In genomic region chr3:102182162-102182561, GRCh38 we compare ENCODE assay signal across 12 cellular contexts.
DNase-seq lines count a peak whose midpoint lies in the region; ATAC-seq, FAIRE-seq and TF ChIP-seq lines count a peak whose summit lies in the region.
"Had no signal": no experiment of that assay in that cellular context is flagged by ENCODE, and none has a peak within 500 bp of the region (broad histone marks: within the 10 kb centered on the region; RNA-seq: fewer than 3 reads in every experiment).

No MANE protein-coding gene starts in this region.

- POLR2A ChIA-PET in K562 (lab: Yijun Ruan, JAX): interaction anchor here (0.8 to 1.8 kb wide), 3 partner anchors 30 to 332 kb away, joined by 3 to 4 read pairs (median 3); no protein-coding TSS in a partner anchor

- no peak for ATAC-seq in K562
- ATAC-seq in HG02571 (IDR thresholded peaks at IDR 0.05; ENCODE audit: unreplicated experiment): no peak
- ATAC-seq: foreskin keratinocyte had no signal

- no peak overlapping the region for H3K9ac ChIP-seq in K562 (ENCODE audit: insufficient read depth in 1 of 2, low read depth in 2 of 2, low read length in 2 of 2)
- peak overlapping the region in 1 of 3 donors; percentile 24 for H3K9ac ChIP-seq in skeletal muscle tissue (ENCODE audit: low read depth in 1 of 3, low read length in 3 of 3)

- H2AFZ ChIP-seq in K562 (ENCODE audit: low read depth, low read length): no peak overlapping the region

- H3K79me2 ChIP-seq in K562 (ENCODE audit: control insufficient read depth, insufficient read depth, low read length): no peaks in the 10 kb centered on the region

- FAIRE-seq in K562 (lab: Jason Lieb, UNC): no peak
- peak; percentile 99 for FAIRE-seq in islet of Langerhans (lab: Jason Lieb, UNC)

- no peak for TF ChIP-seq POLR2A in K562 (conservative IDR thresholded peaks at IDR 0.05)

- H3K27me3 ChIP-seq in K562 (ENCODE audit: control insufficient read depth in 2 of 2, insufficient read depth in 2 of 2, low read length in 2 of 2): no peaks in the 10 kb centered on the region
- H3K27me3 ChIP-seq in skeletal muscle tissue (ENCODE audit: control insufficient read depth in 3 of 3, insufficient read depth in 3 of 3, low read length in 3 of 3): no peaks in the 10 kb centered on the region
- H3K27me3 ChIP-seq: foreskin keratinocyte, MG63 had no signal

- peak; percentile 76 for TF ChIP-seq EP300 in K562 (IDR thresholded peaks at IDR 0.05; ENCODE audit: low read length)

- no peak overlapping the region for H3K4me2 ChIP-seq in K562 (ENCODE audit: insufficient read depth, low read length)

- TF ChIP-seq CTCF in K562 (IDR thresholded peaks at IDR 0.05 in 2 of 3, conservative IDR thresholded peaks at IDR 0.05 in 1 of 3; ENCODE audit: insufficient read depth in 2 of 3, low read depth in 1 of 3, low read length in 3 of 3): no peak

- H3K9me3 ChIP-seq in K562 (replicated peaks; ENCODE audit: control insufficient read depth, insufficient read depth, low read depth, low read length) (no peaks in the 10 kb centered on the region), skeletal muscle tissue (ENCODE audit: control insufficient read depth in 3 of 3, low read length in 3 of 3) (no peaks in the 10 kb centered on the region)
- H3K9me3 ChIP-seq: MG63 had no signal

- 1% methylated on average over 5 of the region's 5 CpGs for WGBS in K562 (ENCODE audit: insufficient coverage, low coverage, missing lambda C conversion rate)

- in situ Hi-C loops in K562 (cut with MboI): no loop called here

- no peaks in the 10 kb centered on the region for H4K20me1 ChIP-seq in K562 (replicated peaks; ENCODE audit: control insufficient read depth, insufficient read depth, low read length)

- no peaks in the 10 kb centered on the region for H3K4me1 ChIP-seq in K562 (replicated peaks in 1 of 2; ENCODE audit: control insufficient read depth in 2 of 2, insufficient read depth in 2 of 2, low read length in 2 of 2)
- peaks cover 7 to 23% (median 15%) of the 10 kb centered on the region in 3 donors for H3K4me1 ChIP-seq in skeletal muscle tissue (ENCODE audit: control insufficient read depth in 3 of 3, insufficient read depth in 3 of 3, low read length in 3 of 3)

- H3K4me3 ChIP-seq in K562: no peak overlapping the region
- H3K4me3 ChIP-seq in skeletal muscle tissue (ENCODE audit: low read length in 3 of 3): peak overlapping the region in 1 of 3 donors; percentile 36
- H3K4me3 ChIP-seq: MG63 had no signal

- peak; percentile 34 for DNase-seq in GM03348 (ENCODE audit: low spot score)
- DNase-seq in K562 (ENCODE audit: extremely low read depth in 1 of 4, low spot score in 3 of 4): peak in 1 of 4 experiments; percentile 20
- no peak for DNase-seq in NCI-H748 (lab: John Stamatoyannopoulos, UW; ENCODE audit: unreplicated experiment)
- no peak for DNase-seq in stimulated activated CD4-positive, alpha-beta T cell treated with anti-CD3 and anti-CD28 coated beads, Interleukin-4, amount 100 ng/mL, for 24 hours
- no peak for DNase-seq in NCI-H748 treated with DMSO at 0.1 percent for 48 hours (lab: John Stamatoyannopoulos, UW)
- DNase-seq: DMS79, T-helper 1 cell had no signal

- no peak overlapping the region for H3K27ac ChIP-seq in K562 (ENCODE audit: extremely low read depth, low read depth, low read length)
- H3K27ac ChIP-seq in skeletal muscle tissue (ENCODE audit: low read depth, low read length): peak overlapping the region; percentile 36
- H3K27ac ChIP-seq: foreskin keratinocyte had no signal

- CTCF ChIA-PET in K562 (lab: Yijun Ruan, JAX; ENCODE audit: low intra/inter-chr PET ratio): no interaction called here

- no peaks in the 10 kb centered on the region for H3K9me1 ChIP-seq in K562 (ENCODE audit: control insufficient read depth, insufficient read depth, low read length)

- intact Hi-C loops in K562 (cut with micrococcal nuclease): no loop called here

- no peaks in the 10 kb centered on the region for H3K36me3 ChIP-seq in K562 (ENCODE audit: control insufficient read depth, insufficient read depth, low read length)
- H3K36me3 ChIP-seq in skeletal muscle tissue (ENCODE audit: control insufficient read depth in 3 of 3, insufficient read depth in 3 of 3, low read length in 3 of 3): no peaks in the 10 kb centered on the region
- H3K36me3 ChIP-seq: MG63 had no signal

- TF ChIP-seq RAD21 in K562 (CRISPR knock-in tag; conservative IDR thresholded peaks at IDR 0.05 in 1 of 2, IDR thresholded peaks at IDR 0.05 in 1 of 2): no peak

- BruUV-seq in K562 (replicated peaks; lab: Mats Ljungman, UMichigan): no TSS peak

TF ChIP-seq in K562, 482 proteins besides CTCF, POLR2A, EP300 and RAD21 (continues in another document):
- TF ChIP-seq HES1 (IDR thresholded peaks at IDR 0.05; ENCODE audit: low read depth) (peak; percentile 52; the same call in 1 of the 2 replicates), SMAD2 (IDR thresholded peaks at IDR 0.05; ENCODE audit: low read depth, low read length) (no peak), CTBP1 (IDR thresholded peaks at IDR 0.05; ENCODE audit: borderline replicate concordance) (peak; percentile 45; the same call in 1 of the 2 replicates), KLF16 (IDR thresholded peaks at IDR 0.05) (peak; percentile 57; the same call in 1 of the 2 replicates), CEBPB (tag; IDR thresholded peaks at IDR 0.05) (peak; percentile 30; the same call in 1 of the 2 replicates), HNRNPLL (IDR thresholded peaks at IDR 0.05; ENCODE audit: low read depth, low read length, poor library complexity, severe bottlenecking) (no peak), RCOR1 (IDR thresholded peaks at IDR 0.05; ENCODE audit: borderline replicate concordance in 1 of 2, low read depth in 2 of 2, low read length in 2 of 2) (peak in 1 of 2 experiments; percentile 63; a peak in 1 of 4 replicates), SMAD4 (CRISPR knock-in tag; conservative IDR thresholded peaks at IDR 0.05) (peak; percentile 54; the same call in 1 of the 2 replicates), FOXM1 (IDR thresholded peaks at IDR 0.05; ENCODE audit: low read depth) (peak; percentile 50; the same call in 1 of the 2 replicates), FOXM1 (CRISPR knock-in tag; IDR thresholded peaks at IDR 0.05; ENCODE audit: low read depth) (no peak), TAL1 (IDR thresholded peaks at IDR 0.05) (peak; percentile 83), MED1 (CRISPR knock-in tag; IDR thresholded peaks at IDR 0.05; ENCODE audit: borderline replicate concordance) (no peak), NCOR1 (IDR thresholded peaks at IDR 0.05) (peak; percentile 54), ZNF589 (CRISPR knock-in tag; IDR thresholded peaks at IDR 0.05; ENCODE audit: low read depth) (0 out of 2 replicates have a peak, but pooled peaks have one; percentile 34), HDAC3 (IDR thresholded peaks at IDR 0.05; ENCODE audit: borderline replicate concordance, partially characterized antibody) (peak; percentile 49), SOX6 (IDR thresholded peaks at IDR 0.05) (peak; percentile 80), ATF1 (CRISPR knock-in tag; IDR thresholded peaks at IDR 0.05) (no peak), ATF1 (tag; IDR thresholded peaks at IDR 0.05) (0 out of 2 replicates have a peak, but pooled peaks have one; percentile 39), TRIM24 (IDR thresholded peaks at IDR 0.05) (peak; percentile 9 to 75; a peak in 1 of 4 replicates), DPF2 (IDR thresholded peaks at IDR 0.05) (0 out of 2 replicates have a peak, but pooled peaks have one; percentile 26), TEAD4 (IDR thresholded peaks at IDR 0.05; ENCODE audit: low read length) (peak; percentile 90), TEAD4 (CRISPR knock-in tag; IDR thresholded peaks at IDR 0.05; ENCODE audit: borderline replicate concordance) (no peak), CBFA2T2 (conservative IDR thresholded peaks at IDR 0.05) (peak; percentile 53), MEIS2 (IDR thresholded peaks at IDR 0.05; ENCODE audit: partially characterized antibody) (peak; percentile 80), SMAD1 (IDR thresholded peaks at IDR 0.05; ENCODE audit: low read depth, low read length, partially characterized antibody) (peak; percentile 22)
- TF ChIP-seq, protein P1, sequence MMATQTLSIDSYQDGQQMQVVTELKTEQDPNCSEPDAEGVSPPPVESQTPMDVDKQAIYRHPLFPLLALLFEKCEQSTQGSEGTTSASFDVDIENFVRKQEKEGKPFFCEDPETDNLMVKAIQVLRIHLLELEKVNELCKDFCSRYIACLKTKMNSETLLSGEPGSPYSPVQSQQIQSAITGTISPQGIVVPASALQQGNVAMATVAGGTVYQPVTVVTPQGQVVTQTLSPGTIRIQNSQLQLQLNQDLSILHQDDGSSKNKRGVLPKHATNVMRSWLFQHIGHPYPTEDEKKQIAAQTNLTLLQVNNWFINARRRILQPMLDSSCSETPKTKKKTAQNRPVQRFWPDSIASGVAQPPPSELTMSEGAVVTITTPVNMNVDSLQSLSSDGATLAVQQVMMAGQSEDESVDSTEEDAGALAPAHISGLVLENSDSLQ (IDR thresholded peaks at IDR 0.05): peak; percentile 25; the same call in 1 of the 2 replicates
- TF ChIP-seq, protein P2, sequence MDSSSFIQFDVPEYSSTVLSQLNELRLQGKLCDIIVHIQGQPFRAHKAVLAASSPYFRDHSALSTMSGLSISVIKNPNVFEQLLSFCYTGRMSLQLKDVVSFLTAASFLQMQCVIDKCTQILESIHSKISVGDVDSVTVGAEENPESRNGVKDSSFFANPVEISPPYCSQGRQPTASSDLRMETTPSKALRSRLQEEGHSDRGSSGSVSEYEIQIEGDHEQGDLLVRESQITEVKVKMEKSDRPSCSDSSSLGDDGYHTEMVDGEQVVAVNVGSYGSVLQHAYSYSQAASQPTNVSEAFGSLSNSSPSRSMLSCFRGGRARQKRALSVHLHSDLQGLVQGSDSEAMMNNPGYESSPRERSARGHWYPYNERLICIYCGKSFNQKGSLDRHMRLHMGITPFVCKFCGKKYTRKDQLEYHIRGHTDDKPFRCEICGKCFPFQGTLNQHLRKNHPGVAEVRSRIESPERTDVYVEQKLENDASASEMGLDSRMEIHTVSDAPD (CRISPR knock-in tag; IDR thresholded peaks at IDR 0.05): no peak
